In genomic region chr1:149850732-149851345, GRCh38 we compare ENCODE assay signal across 8 cellular contexts. TPM values are rescaled to one million over a fixed set of nuclear protein-coding genes. Genes with fewer than 3 reads are reported as not detected.
DNase-seq lines count a peak whose midpoint lies in the region; ATAC-seq, FAIRE-seq and TF ChIP-seq lines count a peak whose summit lies in the region.
"Not testable (repeated sequence)": the region's sequence is repeated elsewhere in the genome, so short reads cannot be mapped to it uniquely, and the experiment has no call there.

No MANE protein-coding gene starts in this region.

- WGBS in upper lobe of left lung, 2 donors = no CpG with 5 or more reads among the region's 62 CpGs

- not testable (repeated sequence) for TF ChIP-seq POLR2A in HCT116 (IDR thresholded peaks at IDR 0.05; ENCODE audit: borderline replicate concordance, extremely low read depth, insufficient read depth, insufficient read length); upper lobe of left lung (IDR thresholded peaks at IDR 0.05)

- not testable (repeated sequence) for H3K4me3 ChIP-seq in HCT116 (replicated peaks in 1 of 2; ENCODE audit: low read depth in 1 of 2, low read length in 2 of 2); upper lobe of left lung

- H3K4me1 ChIP-seq in HCT116 (ENCODE audit: control insufficient read depth in 1 of 2, insufficient read depth in 2 of 2, low read length in 2 of 2) = peaks cover 28 to 35% of the 10 kb centered on the region in 2 experiments
- H3K4me1 ChIP-seq in upper lobe of left lung = peaks cover 14 to 29% (median 26%) of the 10 kb centered on the region in 4 donors

- POLR2A ChIA-PET in HCT116 (lab: Charles Lee) = interaction anchor here (2.9 kb wide), 1 partner anchor 36 kb away, joined by 37 read pairs; a partner anchor contains a TSS
- POLR2A ChIA-PET in activated naive CD8-positive, alpha-beta T cell treated with anti-CD3 and anti-CD28 coated beads, Interleukin-2, amount 10 ng/mL, durations not matched to agents 7 days and 5 days (lab: Charles Lee) = interaction anchor here (8.0 kb wide), 1 partner anchor 35 kb away, joined by 466 read pairs; a partner anchor contains a TSS

- peak; percentile 53 for ATAC-seq in GM19438 (IDR thresholded peaks at IDR 0.05; ENCODE audit: low read depth, unreplicated experiment)
- peak; percentile 63 for ATAC-seq in HCT116
- peak; percentile 40 for ATAC-seq in HG03066 (IDR thresholded peaks at IDR 0.05; ENCODE audit: low read depth, unreplicated experiment)
- peak; percentile 45 for ATAC-seq in HG03575 (IDR thresholded peaks at IDR 0.05; ENCODE audit: extremely low read depth, insufficient number of reproducible peaks, low FRiP score, unreplicated experiment)
- peak; percentile 61 for ATAC-seq in activated naive CD8-positive, alpha-beta T cell treated with anti-CD3 and anti-CD28 coated beads, Interleukin-2, amount 10 ng/mL, durations not matched to agents 7 days and 5 days (ENCODE audit: low read depth)
- ATAC-seq in left colon = peak; percentile 72
- ATAC-seq in upper lobe of left lung (ENCODE audit: low FRiP score in 2 of 2) = peak; percentile 92 to 94

- peaks cover 21% of the 10 kb centered on the region for H3K36me3 Mint-ChIP-seq in activated naive CD8-positive, alpha-beta T cell treated with anti-CD3 and anti-CD28 coated beads, Interleukin-2, amount 10 ng/mL, durations not matched to agents 7 days and 5 days

- H3K4me3 Mint-ChIP-seq in activated naive CD8-positive, alpha-beta T cell treated with anti-CD3 and anti-CD28 coated beads, Interleukin-2, amount 10 ng/mL, durations not matched to agents 7 days and 5 days = not testable (repeated sequence)

- H3K9me3 Mint-ChIP-seq in activated naive CD8-positive, alpha-beta T cell treated with anti-CD3 and anti-CD28 coated beads, Interleukin-2, amount 10 ng/mL, durations not matched to agents 7 days and 5 days = not testable (repeated sequence)

- not testable (repeated sequence) for TF ChIP-seq EP300 in upper lobe of left lung (IDR thresholded peaks at IDR 0.05)

- peaks cover 41% of the 10 kb centered on the region for H3K79me2 ChIP-seq in HCT116 (ENCODE audit: insufficient read depth, low read length)

- not testable (repeated sequence) for DNase-seq in GM18507 (ENCODE audit: extremely low spot score, insufficient read length, low read depth); HCT116 (ENCODE audit: low read depth, low spot score); activated naive CD8-positive, alpha-beta T cell treated with anti-CD3 and anti-CD28 coated beads, Interleukin-2, amount 10 ng/mL, durations not matched to agents 7 days and 5 days; left colon; upper lobe of left lung

- TF ChIP-seq CTCF in HCT116 (IDR thresholded peaks at IDR 0.05 in 2 of 3, conservative IDR thresholded peaks at IDR 0.05 in 1 of 3; ENCODE audit: borderline replicate concordance in 1 of 3, insufficient read depth in 1 of 3, low read depth in 2 of 3, low read length in 2 of 3); upper lobe of left lung (IDR thresholded peaks at IDR 0.05): not testable (repeated sequence)

- not testable (repeated sequence) for H3K27ac ChIP-seq in HCT116 (ENCODE audit: low read depth, low read length); upper lobe of left lung

- not testable (repeated sequence) for H2AFZ ChIP-seq in HCT116 (ENCODE audit: low read depth, low read length, poor library complexity, severe bottlenecking)

- not testable (repeated sequence) for H3K27ac Mint-ChIP-seq in activated naive CD8-positive, alpha-beta T cell treated with anti-CD3 and anti-CD28 coated beads, Interleukin-2, amount 10 ng/mL, durations not matched to agents 7 days and 5 days

- not testable (repeated sequence) for H3K9me2 ChIP-seq in HCT116 (ENCODE audit: insufficient read depth)

- H3K4me1 Mint-ChIP-seq in activated naive CD8-positive, alpha-beta T cell treated with anti-CD3 and anti-CD28 coated beads, Interleukin-2, amount 10 ng/mL, durations not matched to agents 7 days and 5 days = peaks cover 33% of the 10 kb centered on the region

- peak; percentile 96 for FAIRE-seq in GM18507 (lab: Jason Lieb, UNC)

- intact Hi-C loops in HCT116 (cut with micrococcal nuclease); left colon (cut with DNase I, micrococcal nuclease): not testable (repeated sequence)

- not testable (repeated sequence) for H3K9ac ChIP-seq in HCT116 (ENCODE audit: low read length)

- CTCF ChIA-PET in HCT116 (lab: Charles Lee) = not testable (repeated sequence)

- RAD21 ChIA-PET in HCT116 (lab: Charles Lee; ENCODE audit: low non-redundant PET in 1 of 2, low total read pairs in 2 of 2, uncharacterized antibody in 2 of 2, unreplicated experiment in 2 of 2) = not testable (repeated sequence)

- H3K9me3 ChIP-seq in HCT116 (ENCODE audit: control insufficient read depth in 1 of 2, insufficient read depth in 1 of 2, low read depth in 1 of 2, low read length in 2 of 2); upper lobe of left lung: not testable (repeated sequence)

- TSS peak; percentile 71 for BruUV-seq in HCT116 (replicated peaks; lab: Mats Ljungman, UMichigan)

- H3K27me3 Mint-ChIP-seq in activated naive CD8-positive, alpha-beta T cell treated with anti-CD3 and anti-CD28 coated beads, Interleukin-2, amount 10 ng/mL, durations not matched to agents 7 days and 5 days = not testable (repeated sequence)

- H4K20me1 ChIP-seq in HCT116 (ENCODE audit: insufficient read depth) = not testable (repeated sequence)

- not testable (repeated sequence) for H3K36me3 ChIP-seq in HCT116 (ENCODE audit: control insufficient read depth in 1 of 2, insufficient read depth in 2 of 2, low read length in 2 of 2); upper lobe of left lung

- not testable (repeated sequence) for H3K27me3 ChIP-seq in HCT116 (ENCODE audit: insufficient read depth, low read length); upper lobe of left lung

- not testable (repeated sequence) for TF ChIP-seq RAD21 in HCT116 (IDR thresholded peaks at IDR 0.05; ENCODE audit: low read depth)

- H3K4me2 ChIP-seq in HCT116 (ENCODE audit: low read length) = not testable (repeated sequence)

RNA-seq across cellular contexts. Expression of gene BOLA1, which starts 48.5 kb away (rescaled TPM):
- total RNA-seq in HCT116 (2021; ENCODE audit: unreplicated experiment) (20.4 TPM), left colon (10 to 100 TPM; 11.0 to 12.6 TPM), upper lobe of left lung (10 to 100 TPM; 11.1 to 23.0 (median 14.5) TPM)
- polyA plus RNA-seq in HCT116 (2012) = 21.2 and 22.9 TPM in 2 replicates
- 10 to 100 TPM; 23.7 to 25.4 TPM for total RNA-seq in activated naive CD8-positive, alpha-beta T cell treated with anti-CD3 and anti-CD28 coated beads, Interleukin-2, amount 10 ng/mL, durations not matched to agents 7 days and 5 days

Comparison
In these comparisons a context has a peak if more than half of its experiments do, and no peak if none do; other contexts are left out.
1. ATAC-seq: peak in every context shown above with its lines; median percentile 93 in upper lobe of left lung; 72 in left colon; 63 in HCT116; 61 in activated naive CD8-positive, alpha-beta T cell treated with anti-CD3 and anti-CD28 coated beads, Interleukin-2, amount 10 ng/mL, durations not matched to agents 7 days and 5 days; 53 in GM19438; 45 in HG03575; 40 in HG03066.